Comparison of ENCODE assay signal across 8 cellular contexts in the genomic region with DNA sequence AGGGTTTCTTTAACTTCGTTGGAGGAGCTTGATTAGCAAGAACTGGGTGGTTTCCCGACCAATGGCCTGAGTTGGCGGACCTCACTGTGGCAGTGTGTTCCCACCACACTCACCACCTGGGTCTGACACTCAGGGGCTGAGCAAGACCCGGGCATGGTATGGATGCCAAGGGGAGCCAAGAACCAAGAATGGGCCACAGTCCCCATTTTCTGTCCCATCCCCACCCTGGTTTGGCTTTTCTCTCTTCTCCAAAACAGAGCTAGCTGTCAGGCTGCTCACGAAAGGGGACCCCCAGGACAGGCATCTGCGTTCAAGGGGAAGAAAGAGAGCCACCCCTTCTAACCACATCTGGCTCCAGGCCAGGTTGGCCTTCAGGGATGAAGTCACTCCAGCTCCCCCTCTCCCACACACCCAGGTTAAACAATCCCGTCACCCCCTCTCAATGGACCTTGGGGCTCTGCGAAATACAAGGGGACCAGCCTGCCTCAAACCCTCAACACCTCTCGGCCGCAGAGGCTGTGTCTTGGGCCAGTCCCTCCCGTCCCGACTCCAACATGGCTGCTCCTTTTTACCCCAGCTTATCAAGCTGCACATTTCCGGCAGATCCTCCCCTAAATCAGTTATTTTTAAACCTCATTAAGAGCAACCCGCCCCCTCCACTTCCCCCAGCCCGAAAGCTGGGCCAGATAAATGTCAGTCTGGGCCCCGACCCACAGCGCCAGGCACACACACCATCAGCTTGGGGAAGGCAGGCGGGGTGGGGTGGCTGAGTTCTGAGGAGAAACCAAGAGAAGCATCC. TPM values are rescaled to one million over a fixed set of nuclear protein-coding genes. Genes with fewer than 3 reads are reported as not detected.
DNase-seq lines count a peak whose midpoint lies in the region; ATAC-seq and TF ChIP-seq lines count a peak whose summit lies in the region.

No MANE protein-coding gene starts in this region.

- no peaks in the 10 kb centered on the region for H3K27me3 Mint-ChIP-seq in T-helper 1 cell treated with Interleukin-12 subunit alpha and Interleukin-12 subunit beta and Interleukin-4 antibody, amounts not matched to agents 30 μg/mL and 1 μg/mL, for 36 hours (ENCODE audit: low read depth)
- no peaks in the 10 kb centered on the region for H3K27me3 Mint-ChIP-seq in activated B cell treated with CpG ODN at 0.5 μM for 24 hours
- H3K27me3 Mint-ChIP-seq in glutamatergic neuron (ENCODE audit: unreplicated experiment) = peaks cover 14% of the 10 kb centered on the region

- H3K4me1 Mint-ChIP-seq in T-helper 1 cell treated with Interleukin-12 subunit alpha and Interleukin-12 subunit beta and Interleukin-4 antibody, amounts not matched to agents 30 μg/mL and 1 μg/mL, for 36 hours (ENCODE audit: low read depth) = peaks cover 64% of the 10 kb centered on the region
- peaks cover 81% of the 10 kb centered on the region for H3K4me1 Mint-ChIP-seq in activated B cell treated with CpG ODN at 0.5 μM for 24 hours
- peaks cover 13% of the 10 kb centered on the region for H3K4me1 Mint-ChIP-seq in glutamatergic neuron (ENCODE audit: low read depth, unreplicated experiment)

- peaks cover 4 to 47% (median 35%) of the 10 kb centered on the region in 5 donors for H3K36me3 ChIP-seq in subcutaneous abdominal adipose tissue (ENCODE audit: control insufficient read depth in 5 of 5, insufficient read depth in 5 of 5, low read length in 5 of 5)

- CTCF ChIA-PET in activated B cell treated with CpG ODN at 0.5 μM for 24 hours (lab: Charles Lee) = interaction anchor here (1.2 to 6.4 kb wide), 3 partner anchors 31 to 86 kb away, joined by 5 to 52 read pairs (median 9); no protein-coding TSS in a partner anchor

- H3K36me3 Mint-ChIP-seq in T-helper 1 cell treated with Interleukin-12 subunit alpha and Interleukin-12 subunit beta and Interleukin-4 antibody, amounts not matched to agents 30 μg/mL and 1 μg/mL, for 36 hours (ENCODE audit: low read depth) = peaks cover 41% of the 10 kb centered on the region
- H3K36me3 Mint-ChIP-seq in activated B cell treated with CpG ODN at 0.5 μM for 24 hours (ENCODE audit: low read depth) = peaks cover 61% of the 10 kb centered on the region
- H3K36me3 Mint-ChIP-seq in glutamatergic neuron (ENCODE audit: unreplicated experiment) = peaks cover 8% of the 10 kb centered on the region

- peak overlapping the region; percentile 48 to 99 (median 91) for H3K9ac ChIP-seq in subcutaneous abdominal adipose tissue (ENCODE audit: low read length in 5 of 5)

- peak overlapping the region; percentile 3 to 100 (median 92) for H3K4me3 ChIP-seq in subcutaneous abdominal adipose tissue (ENCODE audit: low read depth in 1 of 5, low read length in 5 of 5)

- DNase-seq in T-helper 1 cell (no peak), activated B cell treated with CpG ODN at 0.5 μM for 24 hours (peak; percentile 51), glutamatergic neuron (no peak), pons (ENCODE audit: low spot score) (no peak), NCI-H1694 treated with DMSO at 0.1 percent for 48 hours (lab: John Stamatoyannopoulos, UW) (no peak)

- H3K4me1 ChIP-seq in subcutaneous abdominal adipose tissue (ENCODE audit: control insufficient read depth in 5 of 5, insufficient read depth in 5 of 5, low read length in 5 of 5) = peaks cover 11 to 85% (median 63%) of the 10 kb centered on the region in 5 donors

- TF ChIP-seq CTCF in activated B cell treated with CpG ODN at 0.5 μM for 24 hours (IDR thresholded peaks at IDR 0.05) = no peak
- no peak for TF ChIP-seq CTCF in glutamatergic neuron (IDR thresholded peaks at IDR 0.05; ENCODE audit: partially characterized antibody, unreplicated experiment)

- no peaks in the 10 kb centered on the region for H3K9me3 ChIP-seq in subcutaneous abdominal adipose tissue (ENCODE audit: control insufficient read depth in 5 of 5, low read length in 5 of 5)

- intact Hi-C loops in activated B cell treated with CpG ODN at 0.5 μM for 24 hours (cut with micrococcal nuclease) = loop anchor here (2.0 to 10.0 kb wide), 5 partner anchors 15 to 343 kb away; a partner anchor contains a TSS

- no peaks in the 10 kb centered on the region for H3K9me3 Mint-ChIP-seq in T-helper 1 cell treated with Interleukin-12 subunit alpha and Interleukin-12 subunit beta and Interleukin-4 antibody, amounts not matched to agents 30 μg/mL and 1 μg/mL, for 36 hours
- no peaks in the 10 kb centered on the region for H3K9me3 Mint-ChIP-seq in activated B cell treated with CpG ODN at 0.5 μM for 24 hours
- H3K9me3 Mint-ChIP-seq in glutamatergic neuron (ENCODE audit: unreplicated experiment) = peaks cover 16% of the 10 kb centered on the region

- POLR2A ChIA-PET in activated B cell treated with CpG ODN at 0.5 μM for 24 hours (lab: Charles Lee) = interaction anchor here (0.6 to 2.3 kb wide), 6 partner anchors 15 to 854 kb away, joined by 3 to 20 read pairs (median 4); a partner anchor contains a TSS

- ATAC-seq in activated B cell treated with CpG ODN at 0.5 μM for 24 hours (ENCODE audit: low read depth) (no peak), GM21723 (IDR thresholded peaks at IDR 0.05; ENCODE audit: unreplicated experiment) (no peak)

- peak overlapping the region; percentile 98 for H3K27ac Mint-ChIP-seq in T-helper 1 cell treated with Interleukin-12 subunit alpha and Interleukin-12 subunit beta and Interleukin-4 antibody, amounts not matched to agents 30 μg/mL and 1 μg/mL, for 36 hours
- H3K27ac Mint-ChIP-seq in activated B cell treated with CpG ODN at 0.5 μM for 24 hours (peak overlapping the region; percentile 99), glutamatergic neuron (ENCODE audit: unreplicated experiment) (no peak overlapping the region)

- peak overlapping the region; percentile 97 for H3K27ac ChIP-seq in subcutaneous abdominal adipose tissue (ENCODE audit: low read depth, low read length)

- H3K27me3 ChIP-seq in subcutaneous abdominal adipose tissue (ENCODE audit: control insufficient read depth in 5 of 5, insufficient read depth in 4 of 5, low read length in 5 of 5) = no peaks in the 10 kb centered on the region

- H3K4me3 Mint-ChIP-seq in T-helper 1 cell treated with Interleukin-12 subunit alpha and Interleukin-12 subunit beta and Interleukin-4 antibody, amounts not matched to agents 30 μg/mL and 1 μg/mL, for 36 hours = peak overlapping the region; percentile 94
- H3K4me3 Mint-ChIP-seq in activated B cell treated with CpG ODN at 0.5 μM for 24 hours (peak overlapping the region; percentile 99), glutamatergic neuron (ENCODE audit: unreplicated experiment) (peak overlapping the region; percentile 52)

RNA-seq across cellular contexts. Expression of a gene that starts 3.4 kb away (rescaled TPM):
- total RNA-seq in activated B cell treated with CpG ODN at 0.5 μM for 24 hours (327 and 364 TPM in 2 replicates), glutamatergic neuron (ENCODE audit: unreplicated experiment) (160 TPM)

RNA-seq across cellular contexts. Expression of a gene that starts 21.9 kb away (rescaled TPM):
- total RNA-seq in activated B cell treated with CpG ODN at 0.5 μM for 24 hours (1.2 and 1.8 TPM in 2 replicates), glutamatergic neuron (ENCODE audit: unreplicated experiment) (0.49 TPM)

RNA-seq across cellular contexts. Expression of a gene that starts 23.5 kb away (rescaled TPM):
- total RNA-seq in activated B cell treated with CpG ODN at 0.5 μM for 24 hours = not detected in 2 replicates
- 23.4 TPM for total RNA-seq in glutamatergic neuron (ENCODE audit: unreplicated experiment)

RNA-seq across cellular contexts. Expression of a gene that starts 32.1 kb away (rescaled TPM):
- total RNA-seq in activated B cell treated with CpG ODN at 0.5 μM for 24 hours (not detected in 2 replicates), glutamatergic neuron (ENCODE audit: unreplicated experiment) (not detected)

RNA-seq across cellular contexts. Expression of a gene that starts 59.4 kb away (rescaled TPM):
- total RNA-seq in activated B cell treated with CpG ODN at 0.5 μM for 24 hours (not detected in 2 replicates), glutamatergic neuron (ENCODE audit: unreplicated experiment) (not detected)

Comparison
In these comparisons a context has a peak if more than half of its experiments do, and no peak if none do; other contexts are left out.
1. RNA of a gene that starts 23.5 kb away (total RNA-seq): 23.4 TPM in glutamatergic neuron (single experiment); not detected in activated B cell treated with CpG ODN at 0.5 μM for 24 hours; every median in the first group is over 10 times any median in the second.
2. Peak in every context shown above with its lines, with median percentiles within 50 percentile points of each other: H3K4me3 Mint-ChIP-seq.